Comparison of ENCODE assay signal across 8 cellular contexts in the genomic region with DNA sequence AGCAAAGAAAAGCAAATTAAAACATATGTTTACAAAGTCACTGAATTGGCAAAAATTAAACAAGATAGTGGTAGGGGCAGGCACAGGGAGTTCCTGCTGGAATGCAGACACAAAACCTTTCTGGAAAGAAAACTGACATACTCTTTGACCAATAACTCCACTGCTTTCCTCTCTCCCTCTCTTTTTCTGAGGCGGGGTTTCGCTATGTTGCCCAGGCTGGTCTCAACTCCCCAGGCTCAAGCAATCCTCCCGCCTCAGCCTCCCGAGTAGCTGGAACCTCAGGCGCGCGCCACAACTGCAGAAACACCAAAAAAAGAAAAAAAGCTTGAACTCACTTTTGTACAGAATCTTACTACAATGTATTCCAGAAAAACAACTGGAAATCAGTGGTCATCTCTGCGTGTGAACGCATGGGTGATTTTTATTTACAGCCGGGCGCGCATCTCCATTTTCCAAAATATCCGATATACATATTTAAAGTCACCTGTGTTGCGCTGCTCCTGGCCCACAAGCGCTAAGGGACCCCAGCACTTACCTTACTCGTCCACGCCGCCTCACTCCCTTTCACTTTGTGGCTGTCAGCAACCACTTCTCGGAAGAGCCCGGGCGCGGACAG. TPM values are rescaled to one million over a fixed set of nuclear protein-coding genes. Genes with fewer than 3 reads are reported as not detected.
DNase-seq lines count a peak whose midpoint lies in the region; ATAC-seq and TF ChIP-seq lines count a peak whose summit lies in the region.

No MANE protein-coding gene starts in this region.

- H3K27ac ChIP-seq in dorsolateral prefrontal cortex = peak overlapping the region in 49 of 59 donors; percentile 14 to 96 (median 84)
- peak overlapping the region; percentile 84 to 89 for H3K27ac ChIP-seq in lung (ENCODE audit: low read depth in 1 of 2, low read length in 1 of 2)
- H3K27ac ChIP-seq in transverse colon = peak overlapping the region; percentile 87 to 94 (median 92)

- no peak for TF ChIP-seq CTCF in dorsolateral prefrontal cortex (IDR thresholded peaks at IDR 0.05 in 54 of 56, conservative IDR thresholded peaks at IDR 0.05 in 2 of 56; ENCODE audit: low read depth in 1 of 56, partially characterized antibody in 56 of 56)
- TF ChIP-seq CTCF in lung (IDR thresholded peaks at IDR 0.05; ENCODE audit: control extremely low read depth, extremely low read depth) = no peak
- no peak for TF ChIP-seq CTCF in transverse colon (IDR thresholded peaks at IDR 0.05)

- H3K27me3 Mint-ChIP-seq in activated naive CD4-positive, alpha-beta T cell treated with anti-CD3 and anti-CD28 coated beads, Interleukin-2, amount 50 U/mL, for 24 hours = no peaks in the 10 kb centered on the region

- H3K36me3 Mint-ChIP-seq in activated naive CD4-positive, alpha-beta T cell treated with anti-CD3 and anti-CD28 coated beads, Interleukin-2, amount 50 U/mL, for 24 hours = peaks cover 24% of the 10 kb centered on the region

- H3K36me3 ChIP-seq in lung (ENCODE audit: control insufficient read depth in 2 of 2, insufficient read depth in 2 of 2, low read length in 2 of 2) (peaks cover 18% of the 10 kb centered on the region in 2 donors), transverse colon (peaks cover 0 to 33% (median 16%) of the 10 kb centered on the region in 4 donors)

- WGBS in lung, 2 donors = 1% methylated on average over 22 of the region's 22 CpGs
- 1 to 2% methylated on average over 11 to 22 of the region's 22 CpGs for WGBS in transverse colon (ENCODE audit: low coverage in 1 of 2), 2 donors

- H3K4me1 Mint-ChIP-seq in activated naive CD4-positive, alpha-beta T cell treated with anti-CD3 and anti-CD28 coated beads, Interleukin-2, amount 50 U/mL, for 24 hours = peaks cover 58% of the 10 kb centered on the region

- peaks cover 0 to 6% of the 10 kb centered on the region in 2 donors for H3K4me1 ChIP-seq in lung (ENCODE audit: control insufficient read depth in 2 of 2, insufficient read depth in 2 of 2, low read length in 2 of 2)
- H3K4me1 ChIP-seq in transverse colon = peaks cover 17 to 36% (median 29%) of the 10 kb centered on the region in 4 donors

- H3K9me3 Mint-ChIP-seq in activated naive CD4-positive, alpha-beta T cell treated with anti-CD3 and anti-CD28 coated beads, Interleukin-2, amount 50 U/mL, for 24 hours = no peaks in the 10 kb centered on the region

- TF ChIP-seq EP300 in transverse colon (IDR thresholded peaks at IDR 0.05; ENCODE audit: low read depth) = no peak

- peak overlapping the region; percentile 99 for H3K4me3 Mint-ChIP-seq in activated naive CD4-positive, alpha-beta T cell treated with anti-CD3 and anti-CD28 coated beads, Interleukin-2, amount 50 U/mL, for 24 hours

- H3K27ac Mint-ChIP-seq in activated naive CD4-positive, alpha-beta T cell treated with anti-CD3 and anti-CD28 coated beads, Interleukin-2, amount 50 U/mL, for 24 hours = peak overlapping the region; percentile 96

- ATAC-seq in lung (ENCODE audit: insufficient read depth, low FRiP score) (no peak), HG03354 (IDR thresholded peaks at IDR 0.05; ENCODE audit: poor library complexity, severe bottlenecking, unreplicated experiment) (no peak), HG03469 (IDR thresholded peaks at IDR 0.05; ENCODE audit: unreplicated experiment) (no peak)

- H3K9me3 ChIP-seq in lung (ENCODE audit: control insufficient read depth in 2 of 2, insufficient read depth in 1 of 2, low read length in 1 of 2) (no peaks in the 10 kb centered on the region), transverse colon (no peaks in the 10 kb centered on the region)

- no peak for DNase-seq in activated naive CD4-positive, alpha-beta T cell treated with Interleukin-2 at 50 U/mL for 16 hours
- DNase-seq in RPMI7951 (ENCODE audit: low read depth) = peak; percentile 73
- DNase-seq in dorsolateral prefrontal cortex = no peak
- no peak for DNase-seq in lung (ENCODE audit: low spot score)
- DNase-seq in transverse colon = no peak

- intact Hi-C loops in dorsolateral prefrontal cortex (cut with DNase I) = loop anchor here (2.0 to 10.0 kb wide), 4 partner anchors 20 to 608 kb away; partner anchors contain the start of genes DHODH (in 2 of the 2), AP1G1 (in 1 of the 2) and ZNF19 (in 1 of the 2)
- intact Hi-C loops in transverse colon (cut with DNase I; ENCODE audit: low total_unique reads) = no loop called here

- in situ Hi-C loops in transverse colon (cut with MboI; ENCODE audit: low pct_ligation_motif_present in 1 of 4, low pct_unique_long_range_greater_than_20kb in 1 of 4, low sequenced_read_pairs in 3 of 4) = no loop called here

- H3K4me3 ChIP-seq in dorsolateral prefrontal cortex (peak overlapping the region; percentile 50 to 100 (median 92)), lung (peak overlapping the region; percentile 79), transverse colon (peak overlapping the region; percentile 66 to 92 (median 86))

- H3K27me3 ChIP-seq in dorsolateral prefrontal cortex = no peaks in the 10 kb centered on the region
- no peaks in the 10 kb centered on the region for H3K27me3 ChIP-seq in lung (ENCODE audit: control insufficient read depth, insufficient read depth)
- H3K27me3 ChIP-seq in transverse colon = no peaks in the 10 kb centered on the region

- TF ChIP-seq POLR2A in transverse colon (IDR thresholded peaks at IDR 0.05) = no peak

RNA-seq across cellular contexts. Expression of gene TXNL4B, which starts 0.5 kb away (rescaled TPM):
- total RNA-seq in RPMI7951 (2014; rRNA removed; shearing (Covaris generic)) = 12.6 and 13.2 TPM in 2 replicates
- total RNA-seq in dorsolateral prefrontal cortex (10 to 100 TPM in 118 of 120 experiments, 1 to 10 TPM in 2; 6.8 to 28.6 (median 18.1) TPM), lung (10 to 100 TPM; 14.2 to 17.7 TPM), transverse colon (10 to 100 TPM in 3 of 4 donors, 1 to 10 TPM in 1; 9.8 to 23.9 (median 12.8) TPM)
- polyA plus RNA-seq in lung = 10 to 100 TPM in 1 of 2 donors, 1 to 10 TPM in 1; 5.4 to 11.2 TPM

RNA-seq across cellular contexts. Expression of gene DHX38, which starts 0.7 kb away (rescaled TPM):
- total RNA-seq in RPMI7951 (2014; rRNA removed; shearing (Covaris generic)) = 35.6 and 40.0 TPM in 2 replicates
- total RNA-seq in dorsolateral prefrontal cortex = 10 to 100 TPM; 14.9 to 69.2 (median 49.3) TPM
- total RNA-seq in lung = 10 to 100 TPM; 39.6 to 62.3 TPM
- 10 to 100 TPM; 45.2 to 45.9 TPM for polyA plus RNA-seq in lung
- 10 to 100 TPM; 37.6 to 60.8 (median 52.8) TPM for total RNA-seq in transverse colon

RNA-seq across cellular contexts. Expression of gene HPR, which starts 29.9 kb away (rescaled TPM):
- total RNA-seq in RPMI7951 (2014; rRNA removed; shearing (Covaris generic)) = not detected in 2 replicates
- 10 to 100 TPM in 20 of 120 experiments, 1 to 10 TPM in 99, not detected in 1; 1.2 to 22.9 (median 4.2) TPM for total RNA-seq in dorsolateral prefrontal cortex
- total RNA-seq in lung = under 1 TPM in 1 of 2 donors, not detected in 1; 0.49 TPM
- 1 to 10 TPM; 1.9 to 2.4 TPM for polyA plus RNA-seq in lung
- not detected for total RNA-seq in transverse colon

RNA-seq across cellular contexts. Expression of gene HP, which starts 38.6 kb away (rescaled TPM):
- total RNA-seq in RPMI7951 (2014; rRNA removed; shearing (Covaris generic)) = not detected in 2 replicates
- total RNA-seq in dorsolateral prefrontal cortex (10 to 100 TPM in 1 of 120 experiments, 1 to 10 TPM in 62, under 1 TPM in 11, not detected in 46; 0.40 to 11.4 (median 1.9) TPM), lung (100 to 1,000 TPM in 1 of 2 donors, 1 to 10 TPM in 1; 8.0 to 450 TPM), transverse colon (1 to 10 TPM in 1 of 4 donors, not detected in 3; 1.9 TPM)
- 1,000 to 10,000 TPM in 1 of 2 donors, 100 to 1,000 TPM in 1; 673 to 1,570 TPM for polyA plus RNA-seq in lung
